ENCODE assay signal across 21 cellular contexts in the genomic region with DNA sequence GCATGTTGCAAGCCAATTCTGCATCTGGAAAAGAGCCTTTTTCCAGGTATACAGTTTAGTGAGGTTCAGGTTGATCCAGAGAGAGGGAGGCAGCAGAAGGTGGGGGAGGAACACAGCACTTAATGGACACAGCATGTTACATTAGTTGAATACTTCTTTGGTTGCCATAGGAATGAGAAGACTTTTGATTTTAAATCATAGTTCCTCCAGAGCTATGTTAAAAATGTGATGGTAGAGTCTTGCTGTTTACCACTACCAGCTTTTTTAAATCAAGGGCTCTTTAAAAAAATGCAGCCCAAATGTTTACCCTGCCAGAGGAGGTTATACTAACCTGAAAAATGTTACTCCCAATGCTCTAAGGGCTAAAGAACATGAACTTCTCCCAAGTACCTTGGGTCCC. TPM values are rescaled to one million over a fixed set of nuclear protein-coding genes. Genes with fewer than 3 reads are reported as not detected.
DNase-seq lines count a peak whose midpoint lies in the region; ATAC-seq and TF ChIP-seq lines count a peak whose summit lies in the region.
"Had no signal": no experiment of that assay in that cellular context is flagged by ENCODE, and none has a peak within 500 bp of the region (broad histone marks: within the 10 kb centered on the region; RNA-seq: fewer than 3 reads in every experiment).

No MANE protein-coding gene starts in this region.

- no peak overlapping the region for H3K56ac ChIP-seq in mesendoderm (ENCODE audit: low read length)

- H3K4me1 ChIP-seq in HUES48 (ENCODE audit: control insufficient read depth, insufficient read depth, low read length) (peaks cover 18% of the 10 kb centered on the region), mesendoderm (ENCODE audit: control insufficient read depth, low read depth, low read length) (peaks cover 2% of the 10 kb centered on the region), PC-9 (replicated peaks; ENCODE audit: insufficient read depth) (no peaks in the 10 kb centered on the region)
- H3K4me1 ChIP-seq: A549, BLaER1, Caco-2, SJCRH30 had no signal

- H4K8ac ChIP-seq in mesendoderm (ENCODE audit: low read depth, low read length): no peak overlapping the region

- no peak overlapping the region for H2BK120ac ChIP-seq in mesendoderm (ENCODE audit: low read depth, low read length)

- H4K5ac ChIP-seq in mesendoderm (ENCODE audit: low read length): no peak overlapping the region

- POLR2A ChIA-PET in PC-9 (lab: Charles Lee; ENCODE audit: unreplicated experiment): no interaction called here

- H3K9ac ChIP-seq in HUES48 (ENCODE audit: low read depth, low read length) (no peak overlapping the region), mesendoderm (ENCODE audit: low read length) (no peak overlapping the region)
- H3K9ac ChIP-seq: BLaER1 had no signal

- peak; percentile 82 for DNase-seq in EH (ENCODE audit: low read depth)
- peak; percentile 14 for DNase-seq in mesendoderm
- no peak for DNase-seq in iPS-NIHi11 (ENCODE audit: low spot score)
- no peak for DNase-seq in PC-9
- DNase-seq: Caco-2; CD4-positive, alpha-beta T cell; DMS 273 treated with DMSO at 0.1 percent for 48 hours; DND-41; H7; KBM-7; NCI-H1105; NCI-H2029 treated with DMSO at 0.1 percent for 48 hours; NCI-H2171 treated with DMSO at 0.1 percent for 48 hours; NCI-H526; SJCRH30; T-helper 1 cell had no signal

- H3F3A ChIP-seq in PC-9 (ENCODE audit: insufficient read depth, low read depth): no peaks in the 10 kb centered on the region

- H3K4ac ChIP-seq in mesendoderm (ENCODE audit: low read depth, low read length): no peak overlapping the region

- ATAC-seq in GM21367 (IDR thresholded peaks at IDR 0.05; ENCODE audit: unreplicated experiment): no peak
- ATAC-seq: A549 had no signal

- H3K18ac ChIP-seq in mesendoderm (ENCODE audit: low read length): no peak overlapping the region

- no peaks in the 10 kb centered on the region for H3K79me2 ChIP-seq in mesendoderm (ENCODE audit: control insufficient read depth, insufficient read depth, low read length)
- no peaks in the 10 kb centered on the region for H3K79me2 ChIP-seq in PC-9 (ENCODE audit: low read depth)

- no peak overlapping the region for H2AFZ ChIP-seq in PC-9

- no peaks in the 10 kb centered on the region for H3K79me1 ChIP-seq in mesendoderm (ENCODE audit: low read length)

- H2BK15ac ChIP-seq in mesendoderm (replicated peaks; ENCODE audit: low read depth): no peak overlapping the region

- CTCF ChIA-PET in PC-9 (lab: Charles Lee): no interaction called here

- H3K4me2 ChIP-seq in mesendoderm (ENCODE audit: low read length) (no peak overlapping the region), PC-9 (no peak overlapping the region)
- H3K4me2 ChIP-seq: A549, BLaER1 had no signal

- no peak overlapping the region for H2BK5ac ChIP-seq in mesendoderm (ENCODE audit: low read length)

- BruUV-seq in PC-9 (replicated peaks; lab: Mats Ljungman, UMichigan): no TSS peak

- no peak overlapping the region for H3K23ac ChIP-seq in mesendoderm (ENCODE audit: low read length)

- H3K9me3 ChIP-seq in HUES48 (ENCODE audit: control insufficient read depth, insufficient read depth, low read length) (no peaks in the 10 kb centered on the region), PC-9 (ENCODE audit: insufficient read depth, low read depth) (no peaks in the 10 kb centered on the region)
- H3K9me3 ChIP-seq: A549, BLaER1, Caco-2, SJCRH30 had no signal

- no peaks in the 10 kb centered on the region for H4K20me1 ChIP-seq in PC-9 (ENCODE audit: insufficient read depth)
- H4K20me1 ChIP-seq: BLaER1 had no signal

- H3K36me3 ChIP-seq in HUES48 (ENCODE audit: control insufficient read depth, insufficient read depth, low read length) (no peaks in the 10 kb centered on the region), mesendoderm (ENCODE audit: control insufficient read depth, insufficient read depth, low read length) (no peaks in the 10 kb centered on the region), PC-9 (ENCODE audit: low read depth) (no peaks in the 10 kb centered on the region)
- H3K36me3 ChIP-seq: BLaER1, SJCRH30 had no signal

- peaks cover 2% of the 10 kb centered on the region; the same call in 1 of the 2 replicates for H3K9me2 ChIP-seq in PC-9 (ENCODE audit: insufficient read depth)

- intact Hi-C loops in PC-9 (cut with micrococcal nuclease; ENCODE audit: unreplicated experiment): no loop called here

- H3K27me3 ChIP-seq in HUES48 (ENCODE audit: control insufficient read depth, insufficient read depth, low read length): no peaks in the 10 kb centered on the region
- no peaks in the 10 kb centered on the region for H3K27me3 ChIP-seq in mesendoderm (ENCODE audit: insufficient read depth, low read length, poor library complexity)
- H3K27me3 ChIP-seq in PC-9 (ENCODE audit: insufficient read depth, low read depth): peaks cover 14% of the 10 kb centered on the region; the same call in 1 of the 2 replicates
- H3K27me3 ChIP-seq: BLaER1, SJCRH30 had no signal

- TF ChIP-seq CTCF in PC-9 (conservative IDR thresholded peaks at IDR 0.05): no peak

- H2AK5ac ChIP-seq in mesendoderm (ENCODE audit: low read length): no peak overlapping the region

- H3K27ac ChIP-seq in HUES48 (ENCODE audit: low read depth, low read length) (peak overlapping the region; percentile 37), mesendoderm (ENCODE audit: low read depth, low read length) (no peak overlapping the region), temporal lobe (ENCODE audit: low read depth, low read length) (peak overlapping the region; percentile 21), PC-9 (no peak overlapping the region)
- H3K27ac ChIP-seq: A549, BLaER1, SJCRH30 had no signal

- no peak overlapping the region for H3K4me3 ChIP-seq in HUES48 (ENCODE audit: low read depth, low read length)
- no peak overlapping the region for H3K4me3 ChIP-seq in mesendoderm (ENCODE audit: low read length)
- no peak overlapping the region for H3K4me3 ChIP-seq in PC-9
- H3K4me3 ChIP-seq: A549, BLaER1, SJCRH30 had no signal

RNA-seq across cellular contexts. Expression of a gene that starts 7.0 kb away (rescaled TPM):
- 5.7 TPM for polyA plus RNA-seq in mesendoderm (2013, experiment 1 of 2)
- 5.7 TPM for polyA plus RNA-seq in mesendoderm (2013, experiment 2 of 2)
- total RNA-seq in temporal lobe (45.5 TPM), PC-9 (2021) (not detected in 2 replicates)
- polyA plus RNA-seq: A549 had no signal

Comparison
In these comparisons a context has a peak if more than half of its experiments do, and no peak if none do; other contexts are left out.
1. DNase-seq: peak in EH (single experiment) and mesendoderm (single experiment); none in iPS-NIHi11 (single experiment) and PC-9 (0 of 2).
2. H3K27ac ChIP-seq: peak in HUES48 (single experiment) and temporal lobe (single experiment); none in mesendoderm (single experiment) and PC-9 (single experiment).
3. RNA of a gene that starts 7.0 kb away (total RNA-seq): 45.5 TPM in temporal lobe (single experiment); not detected in PC-9; every median in the first group is over 10 times any median in the second.